ENCODE assay signal across 9 cellular contexts in the genomic region with DNA sequence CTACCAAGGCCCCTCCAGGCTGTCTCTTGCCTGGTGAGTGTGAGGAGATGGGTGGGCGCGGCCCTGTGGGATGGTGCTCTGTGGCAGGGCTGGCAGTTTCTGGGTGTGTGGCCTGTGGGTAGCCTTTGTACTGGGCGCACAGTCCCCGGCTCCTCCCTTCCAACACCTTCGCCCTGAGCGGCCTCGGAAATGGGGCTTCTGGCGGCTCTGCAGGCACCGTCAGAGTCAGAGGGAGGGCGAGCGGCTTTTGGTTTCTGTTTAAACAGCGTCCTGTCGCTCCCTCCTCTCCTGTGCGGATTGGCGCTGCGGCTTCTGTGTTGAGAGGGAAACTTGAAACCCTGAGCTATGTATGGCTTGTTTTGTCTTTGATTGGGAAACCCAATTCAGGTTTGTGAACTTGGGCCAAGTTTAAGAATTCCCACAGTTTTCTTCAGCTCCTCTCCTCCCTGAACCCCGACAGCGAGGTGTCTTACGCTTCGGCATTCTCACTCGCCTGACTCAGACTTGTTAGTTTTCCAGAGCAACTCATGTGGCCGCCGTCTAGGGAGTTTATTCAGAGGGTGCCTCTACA. TPM values are rescaled to one million over a fixed set of nuclear protein-coding genes. Genes with fewer than 3 reads are reported as not detected.
DNase-seq lines count a peak whose midpoint lies in the region; ATAC-seq and TF ChIP-seq lines count a peak whose summit lies in the region.
"Had no signal": no experiment of that assay in that cellular context is flagged by ENCODE, and none has a peak within 500 bp of the region (broad histone marks: within the 10 kb centered on the region; RNA-seq: fewer than 3 reads in every experiment).

No MANE protein-coding gene starts in this region.

- H3K36me3 ChIP-seq in breast epithelium: no peaks in the 10 kb centered on the region

- peaks cover 17 to 40% of the 10 kb centered on the region in 2 donors for H3K4me1 Mint-ChIP-seq in natural killer cell treated with Interleukin-12 subunit alpha and Interleukin-12 subunit beta and Interleukin-15 and Interleukin-18, amount 100 ng/mL, for 72 hours (ENCODE audit: low read depth in 2 of 2)
- H3K4me1 Mint-ChIP-seq in glutamatergic neuron (ENCODE audit: low read depth, unreplicated experiment): peaks cover 16% of the 10 kb centered on the region

- DNase-seq in AG04450 (ENCODE audit: low read depth, low spot score) (peak; percentile 47), NCI-H510A treated with DMSO at 0.1 percent for 48 hours (lab: John Stamatoyannopoulos, UW) (peak; percentile 90), breast epithelium (ENCODE audit: low spot score in 2 of 2) (peak; percentile 63 to 74), NCI-H1105 (lab: John Stamatoyannopoulos, UW) (no peak), glutamatergic neuron (no peak)
- DNase-seq in natural killer cell treated with Interleukin-12 subunit alpha and Interleukin-12 subunit beta and Interleukin-15 and Interleukin-18, amount 100 ng/mL, for 72 hours (ENCODE audit: low spot score): peak; percentile 90

- intact Hi-C loops in breast epithelium (cut with DNase I; ENCODE audit: low total_unique reads): no loop called here

- no peak for TF ChIP-seq POLR2A in breast epithelium (IDR thresholded peaks at IDR 0.05)

- H3K27me3 Mint-ChIP-seq in natural killer cell treated with Interleukin-12 subunit alpha and Interleukin-12 subunit beta and Interleukin-15 and Interleukin-18, amount 100 ng/mL, for 72 hours: no peaks in the 10 kb centered on the region
- H3K27me3 Mint-ChIP-seq in glutamatergic neuron (ENCODE audit: unreplicated experiment): peaks cover 2% of the 10 kb centered on the region

- CTCF ChIA-PET in AG04450 (lab: Charles Lee): interaction anchor here (0.8 kb wide), 1 partner anchor 66 kb away, joined by 3 read pairs; no protein-coding TSS in a partner anchor

- peak overlapping the region; percentile 39 to 50 for H3K27ac Mint-ChIP-seq in natural killer cell treated with Interleukin-12 subunit alpha and Interleukin-12 subunit beta and Interleukin-15 and Interleukin-18, amount 100 ng/mL, for 72 hours
- no peak overlapping the region for H3K27ac Mint-ChIP-seq in glutamatergic neuron (ENCODE audit: unreplicated experiment)

- H3K27me3 ChIP-seq in AG04450 (ENCODE audit: control insufficient read depth, insufficient read depth, low read length): no peaks in the 10 kb centered on the region
- H3K27me3 ChIP-seq in breast epithelium: no peaks in the 10 kb centered on the region
- H3K27me3 ChIP-seq: tibial nerve had no signal

- H3K4me1 ChIP-seq in breast epithelium: no peaks in the 10 kb centered on the region
- H3K4me1 ChIP-seq: tibial nerve had no signal

- H3K9me3 ChIP-seq in AG04450 (ENCODE audit: control insufficient read depth, insufficient read depth, low read length) (no peaks in the 10 kb centered on the region; the same call in 1 of the 2 replicates), breast epithelium (no peaks in the 10 kb centered on the region)
- H3K9me3 ChIP-seq: tibial nerve had no signal

- H3K27ac ChIP-seq in AG04450 (ENCODE audit: low read depth, low read length) (peak overlapping the region; percentile 86), breast epithelium (peak overlapping the region; percentile 81 to 84)

- TF ChIP-seq CTCF in AG04450 (IDR thresholded peaks at IDR 0.05; ENCODE audit: low read depth, low read length) (no peak), breast epithelium (IDR thresholded peaks at IDR 0.05) (no peak), glutamatergic neuron (IDR thresholded peaks at IDR 0.05; ENCODE audit: partially characterized antibody, unreplicated experiment) (no peak)

- POLR2A ChIA-PET in AG04450 (lab: Yijun Ruan, JAX): interaction anchor here (0.8 kb wide), 1 partner anchor 19 kb away, joined by 4 read pairs; no protein-coding TSS in a partner anchor

- H3K4me3 ChIP-seq in AG04450 (ENCODE audit: low read depth, low read length) (peak overlapping the region; percentile 49), breast epithelium (peak overlapping the region; percentile 22 to 57 (median 44))

- H3K9me3 Mint-ChIP-seq in natural killer cell treated with Interleukin-12 subunit alpha and Interleukin-12 subunit beta and Interleukin-15 and Interleukin-18, amount 100 ng/mL, for 72 hours: no peaks in the 10 kb centered on the region
- peaks cover 2% of the 10 kb centered on the region for H3K9me3 Mint-ChIP-seq in glutamatergic neuron (ENCODE audit: unreplicated experiment)

- peaks cover 10% of the 10 kb centered on the region for H3K36me3 Mint-ChIP-seq in natural killer cell treated with Interleukin-12 subunit alpha and Interleukin-12 subunit beta and Interleukin-15 and Interleukin-18, amount 100 ng/mL, for 72 hours
- peaks cover 5% of the 10 kb centered on the region for H3K36me3 Mint-ChIP-seq in glutamatergic neuron (ENCODE audit: unreplicated experiment)

- peak overlapping the region; percentile 74 for H3K4me3 Mint-ChIP-seq in natural killer cell treated with Interleukin-12 subunit alpha and Interleukin-12 subunit beta and Interleukin-15 and Interleukin-18, amount 100 ng/mL, for 72 hours
- no peak overlapping the region for H3K4me3 Mint-ChIP-seq in glutamatergic neuron (ENCODE audit: unreplicated experiment)

- peak; percentile 98 to 99 for ATAC-seq in natural killer cell treated with Interleukin-12 subunit alpha and Interleukin-12 subunit beta and Interleukin-15 and Interleukin-18, amount 100 ng/mL, for 72 hours
- ATAC-seq in GM21515 (IDR thresholded peaks at IDR 0.05; ENCODE audit: unreplicated experiment): no peak
- ATAC-seq in GM21717 (IDR thresholded peaks at IDR 0.05; ENCODE audit: unreplicated experiment): no peak

RNA-seq across cellular contexts. Expression of a gene that starts 8.3 kb away (rescaled TPM):
- polyA plus RNA-seq in AG04450 (2011; rRNA removed): not detected in 2 replicates
- polyA minus RNA-seq in AG04450 (2011; rRNA and poly(A)+ RNA removed): not detected in 2 replicates
- total RNA-seq in breast epithelium (1 to 10 TPM in 2 of 3 donors, not detected in 1; 5.6 to 7.8 TPM), glutamatergic neuron (ENCODE audit: unreplicated experiment) (1.4 TPM)
- not detected for total RNA-seq in natural killer cell treated with Interleukin-12 subunit alpha and Interleukin-12 subunit beta and Interleukin-15 and Interleukin-18, amount 100 ng/mL, for 72 hours
- total RNA-seq: tibial nerve had no signal

Comparison
In these comparisons a context has a peak if more than half of its experiments do, and no peak if none do; other contexts are left out.
1. DNase-seq: peak in AG04450 (single experiment), NCI-H510A treated with DMSO at 0.1 percent for 48 hours (single experiment), breast epithelium (2 of 2) and natural killer cell treated with Interleukin-12 subunit alpha and Interleukin-12 subunit beta and Interleukin-15 and Interleukin-18, amount 100 ng/mL, for 72 hours (single experiment); none in NCI-H1105 (single experiment) and glutamatergic neuron (single experiment).
2. ATAC-seq: peak in natural killer cell treated with Interleukin-12 subunit alpha and Interleukin-12 subunit beta and Interleukin-15 and Interleukin-18, amount 100 ng/mL, for 72 hours (2 of 2); none in GM21515 (single experiment) and GM21717 (single experiment).